Comparison of ENCODE assay signal across 21 cellular contexts in the genomic region with DNA sequence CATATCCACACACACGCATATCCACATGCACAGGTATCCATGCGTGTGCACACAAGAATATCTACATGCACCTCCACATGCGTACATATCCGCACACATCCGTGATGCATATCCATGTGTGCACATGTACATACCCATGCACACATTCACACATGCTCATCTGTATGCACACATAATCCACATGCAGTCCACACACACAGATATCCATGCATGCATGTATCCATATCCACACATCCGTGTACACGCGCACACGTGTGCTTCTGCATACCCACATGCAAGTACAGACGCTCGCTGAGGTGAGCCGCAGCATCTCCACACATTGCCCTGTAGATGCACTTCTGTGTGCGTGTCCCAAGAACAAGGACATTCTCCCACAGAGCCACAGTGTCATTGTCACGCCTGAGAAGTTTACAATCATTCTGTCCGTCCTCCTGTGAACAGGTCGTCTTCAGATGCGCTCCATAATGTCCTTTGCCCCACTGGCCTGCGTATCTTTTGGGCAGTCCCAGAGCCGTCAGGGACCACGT.
"Had no signal": no experiment of that assay in that cellular context is flagged by ENCODE, and none has a peak within 500 bp of the region (broad histone marks: within the 10 kb centered on the region; RNA-seq: fewer than 3 reads in every experiment).

No MANE protein-coding gene starts in this region.

- DNase-seq: activated CD4-positive, alpha-beta T cell treated with anti-CD3 and anti-CD28 coated beads for 36 hours; activated CD4-positive, alpha-beta T cell treated with anti-CD3 and anti-CD28 coated beads, Interleukin-2, amount 50 U/mL, for 4 hours; activated CD4-positive, CD25-positive, alpha-beta regulatory T cell; activated naive CD4-positive, alpha-beta T cell; activated T-cell treated with anti-CD3 and anti-CD28 coated beads for 4 hours; activated T-cell treated with anti-CD3 and anti-CD28 coated beads, Interleukin-2, amount 50 U/mL, for 72 hours; cerebellar nuclear complex; effector memory CD8-positive, alpha-beta T cell; erythroblast; hippocampal formation; left colon; mesendoderm; occipital lobe; stimulated activated naive CD8-positive, alpha-beta T cell treated with anti-CD3 and anti-CD28 coated beads, Interleukin-15, Interleukin-2, amounts not matched to agents 100 U/mL and 50 U/mL, for 24 hours; T-cell; testis; transverse colon; uterus had no signal

- H3K9me3 ChIP-seq: testis, transverse colon had no signal

- H3K9me3 Mint-ChIP-seq: effector memory CD8-positive, alpha-beta T cell had no signal

- H3K36me3 Mint-ChIP-seq: T-cell had no signal

- ATAC-seq: activated CD4-positive, alpha-beta T cell treated with anti-CD3 and anti-CD28 coated beads for 36 hours; activated naive CD4-positive, alpha-beta T cell treated with anti-CD3 and anti-CD28 coated beads, Interleukin-2, amount 50 U/mL, for 72 hours; activated T-cell treated with anti-CD3 and anti-CD28 coated beads, Interleukin-2, amount 50 U/mL, for 72 hours; effector memory CD8-positive, alpha-beta T cell; gastroesophageal sphincter; left colon; stimulated activated naive CD8-positive, alpha-beta T cell treated with anti-CD3 and anti-CD28 coated beads, Interleukin-15, Interleukin-2, amounts not matched to agents 100 U/mL and 50 U/mL, for 24 hours; T-cell had no signal

- H3K4me3 Mint-ChIP-seq: activated CD4-positive, alpha-beta T cell treated with anti-CD3 and anti-CD28 coated beads for 36 hours; activated T-cell treated with anti-CD3 and anti-CD28 coated beads, Interleukin-2, amount 50 U/mL, for 72 hours; effector memory CD8-positive, alpha-beta T cell; T-cell; T-helper 2 cell treated with Interferon-gamma antibody and Interleukin-4, amounts not matched to agents 5 μg/mL and 100 μg/mL, for 36 hours had no signal

- H3K27ac Mint-ChIP-seq: activated CD4-positive, alpha-beta T cell treated with anti-CD3 and anti-CD28 coated beads for 36 hours; activated T-cell treated with anti-CD3 and anti-CD28 coated beads, Interleukin-2, amount 50 U/mL, for 72 hours; effector memory CD8-positive, alpha-beta T cell; T-cell; T-helper 2 cell treated with Interferon-gamma antibody and Interleukin-4, amounts not matched to agents 5 μg/mL and 100 μg/mL, for 36 hours had no signal
